Comparison of ENCODE assay signal across 20 cellular contexts in genomic region chr3:112817782-112818181, GRCh38. TPM values are rescaled to one million over a fixed set of nuclear protein-coding genes. Genes with fewer than 3 reads are reported as not detected.
A peak's percentile ranks its signal among the peaks of the same experiment; 100 is the strongest.
DNase-seq lines count a peak whose midpoint lies in the region; ATAC-seq and TF ChIP-seq lines count a peak whose summit lies in the region.
"Had no signal": no experiment of that assay in that cellular context is flagged by ENCODE, and none has a peak within 500 bp of the region (broad histone marks: within the 10 kb centered on the region; RNA-seq: fewer than 3 reads in every experiment).

No MANE protein-coding gene starts in this region.

- no peak for ATAC-seq in natural killer cell treated with Interleukin-12 subunit alpha and Interleukin-12 subunit beta and Interleukin-15 and Interleukin-18, amount 100 ng/mL, for 72 hours
- ATAC-seq in natural killer cell (no peak), activated B cell treated with CpG ODN at 0.5 μM for 24 hours (ENCODE audit: low read depth) (no peak), GM18517 (IDR thresholded peaks at IDR 0.05; ENCODE audit: unreplicated experiment) (no peak), HG03039 (IDR thresholded peaks at IDR 0.05; ENCODE audit: unreplicated experiment) (no peak)
- no peak for ATAC-seq in stimulated activated naive B cell treated with anti-CD40 and anti-IgM and Interleukin-4, amounts not matched to agents 10 μg/mL and 1 μg/mL and 100 μg/mL, for 72 hours (replicated peaks)

- peak overlapping the region; percentile 50 to 71 for H3K27ac Mint-ChIP-seq in natural killer cell treated with Interleukin-12 subunit alpha and Interleukin-12 subunit beta and Interleukin-15 and Interleukin-18, amount 100 ng/mL, for 72 hours
- H3K27ac Mint-ChIP-seq in natural killer cell: no peak overlapping the region
- peak overlapping the region in 2 of 3 donors; percentile 24 to 58 for H3K27ac Mint-ChIP-seq in IgD-negative memory B cell
- H3K27ac Mint-ChIP-seq in activated B cell treated with CpG ODN at 0.5 μM for 24 hours: peak overlapping the region; percentile 57
- H3K27ac Mint-ChIP-seq in stimulated activated naive B cell treated with anti-CD40 and anti-IgM and Interleukin-4, amounts not matched to agents 10 μg/mL and 1 μg/mL and 100 μg/mL, for 72 hours: peak overlapping the region; percentile 52
- H3K27ac Mint-ChIP-seq: H9 had no signal

- H3K27me3 ChIP-seq in esophagus muscularis mucosa: no peaks in the 10 kb centered on the region

- 38% methylated on average over 3 of the region's 3 CpGs for WGBS in esophagus muscularis mucosa

- POLR2A ChIA-PET in activated B cell treated with CpG ODN at 0.5 μM for 24 hours (lab: Charles Lee): no interaction called here

- H3K4me3 Mint-ChIP-seq in natural killer cell treated with Interleukin-12 subunit alpha and Interleukin-12 subunit beta and Interleukin-15 and Interleukin-18, amount 100 ng/mL, for 72 hours: peak overlapping the region; percentile 23
- H3K4me3 Mint-ChIP-seq in natural killer cell (no peak overlapping the region), IgD-negative memory B cell (peak overlapping the region in 2 of 4 donors; percentile 7 to 19), activated B cell treated with CpG ODN at 0.5 μM for 24 hours (no peak overlapping the region)
- H3K4me3 Mint-ChIP-seq in stimulated activated naive B cell treated with anti-CD40 and anti-IgM and Interleukin-4, amounts not matched to agents 10 μg/mL and 1 μg/mL and 100 μg/mL, for 72 hours: no peak overlapping the region
- H3K4me3 Mint-ChIP-seq: H9 had no signal

- no peak overlapping the region for H3K4me3 ChIP-seq in esophagus muscularis mucosa

- intact Hi-C loops in natural killer cell (cut with micrococcal nuclease): no loop called here
- intact Hi-C loops in activated B cell treated with CpG ODN at 0.5 μM for 24 hours (cut with micrococcal nuclease): loop anchor here (1.0 to 2.0 kb wide), 2 partner anchors 21 to 174 kb away; no protein-coding TSS in a partner anchor
- intact Hi-C loops in esophagus muscularis mucosa (cut with DNase I): loop anchor here (5.0 kb wide), 2 partner anchors 80 to 235 kb away; no protein-coding TSS in a partner anchor

- CTCF ChIA-PET in activated B cell treated with CpG ODN at 0.5 μM for 24 hours (lab: Charles Lee): interaction anchor here (1.7 kb wide), 1 partner anchor 161 kb away, joined by 6 read pairs; no protein-coding TSS in a partner anchor

- H3K4me1 ChIP-seq in esophagus muscularis mucosa: peaks cover 0 to 23% (median 16%) of the 10 kb centered on the region in 4 donors

- H3K9me3 Mint-ChIP-seq in natural killer cell treated with Interleukin-12 subunit alpha and Interleukin-12 subunit beta and Interleukin-15 and Interleukin-18, amount 100 ng/mL, for 72 hours: no peaks in the 10 kb centered on the region
- H3K9me3 Mint-ChIP-seq in natural killer cell (no peaks in the 10 kb centered on the region), IgD-negative memory B cell (peaks cover 0 to 6% (median 3%) of the 10 kb centered on the region in 3 donors), activated B cell treated with CpG ODN at 0.5 μM for 24 hours (peaks cover 9% of the 10 kb centered on the region)
- peaks cover 8 to 17% of the 10 kb centered on the region in 2 donors for H3K9me3 Mint-ChIP-seq in stimulated activated naive B cell treated with anti-CD40 and anti-IgM and Interleukin-4, amounts not matched to agents 10 μg/mL and 1 μg/mL and 100 μg/mL, for 72 hours

- peaks cover 12 to 32% of the 10 kb centered on the region in 2 donors for H3K4me1 Mint-ChIP-seq in natural killer cell treated with Interleukin-12 subunit alpha and Interleukin-12 subunit beta and Interleukin-15 and Interleukin-18, amount 100 ng/mL, for 72 hours (ENCODE audit: low read depth in 2 of 2)
- no peaks in the 10 kb centered on the region for H3K4me1 Mint-ChIP-seq in natural killer cell
- peaks cover 27 to 54% (median 48%) of the 10 kb centered on the region in 3 donors for H3K4me1 Mint-ChIP-seq in IgD-negative memory B cell
- H3K4me1 Mint-ChIP-seq in activated B cell treated with CpG ODN at 0.5 μM for 24 hours: peaks cover 55% of the 10 kb centered on the region
- H3K4me1 Mint-ChIP-seq in stimulated activated naive B cell treated with anti-CD40 and anti-IgM and Interleukin-4, amounts not matched to agents 10 μg/mL and 1 μg/mL and 100 μg/mL, for 72 hours: peaks cover 25 to 54% of the 10 kb centered on the region in 2 donors

- no peak for TF ChIP-seq CTCF in natural killer cell (IDR thresholded peaks at IDR 0.05)
- no peak for TF ChIP-seq CTCF in activated B cell treated with CpG ODN at 0.5 μM for 24 hours (IDR thresholded peaks at IDR 0.05)
- no peak for TF ChIP-seq CTCF in esophagus muscularis mucosa (IDR thresholded peaks at IDR 0.05)

- H3K27ac ChIP-seq in esophagus muscularis mucosa (replicated peaks in 1 of 4): no peak overlapping the region
- H3K27ac ChIP-seq: KMS-11 had no signal

- DNase-seq in natural killer cell treated with Interleukin-12 subunit alpha and Interleukin-12 subunit beta and Interleukin-15 and Interleukin-18, amount 100 ng/mL, for 72 hours (ENCODE audit: low spot score): no peak
- DNase-seq in natural killer cell (no peak), activated B cell treated with CpG ODN at 0.5 μM for 24 hours (no peak), esophagus muscularis mucosa (ENCODE audit: extremely low spot score) (no peak)
- no peak for DNase-seq in stimulated activated naive B cell treated with anti-CD40 and anti-IgM and Interleukin-4, amounts not matched to agents 10 μg/mL and 1 μg/mL and 100 μg/mL, for 72 hours
- DNase-seq: C1 segment of cervical spinal cord, DMS79 treated with DMSO at 0.1 percent for 48 hours, H9, NCI-H1048, NCI-H1436, NCI-H2081 treated with DMSO at 0.1 percent for 48 hours, RPMI8226, SHP77 treated with DMSO at 0.1 percent for 48 hours had no signal

- H3K36me3 ChIP-seq in esophagus muscularis mucosa: no peaks in the 10 kb centered on the region

- TF ChIP-seq EP300 in esophagus muscularis mucosa (IDR thresholded peaks at IDR 0.05): no peak

- H3K9me3 ChIP-seq in esophagus muscularis mucosa: no peaks in the 10 kb centered on the region

- no peaks in the 10 kb centered on the region for H3K36me3 Mint-ChIP-seq in natural killer cell treated with Interleukin-12 subunit alpha and Interleukin-12 subunit beta and Interleukin-15 and Interleukin-18, amount 100 ng/mL, for 72 hours
- H3K36me3 Mint-ChIP-seq in natural killer cell (no peaks in the 10 kb centered on the region), IgD-negative memory B cell (peaks cover 7% of the 10 kb centered on the region), activated B cell treated with CpG ODN at 0.5 μM for 24 hours (ENCODE audit: low read depth) (no peaks in the 10 kb centered on the region)
- H3K36me3 Mint-ChIP-seq in stimulated activated naive B cell treated with anti-CD40 and anti-IgM and Interleukin-4, amounts not matched to agents 10 μg/mL and 1 μg/mL and 100 μg/mL, for 72 hours: peaks cover 0 to 7% of the 10 kb centered on the region in 2 donors

- peaks cover 0 to 3% of the 10 kb centered on the region in 2 donors for H3K27me3 Mint-ChIP-seq in natural killer cell treated with Interleukin-12 subunit alpha and Interleukin-12 subunit beta and Interleukin-15 and Interleukin-18, amount 100 ng/mL, for 72 hours
- H3K27me3 Mint-ChIP-seq in natural killer cell (ENCODE audit: low read depth in 2 of 2) (no peaks in the 10 kb centered on the region), IgD-negative memory B cell (no peaks in the 10 kb centered on the region), activated B cell treated with CpG ODN at 0.5 μM for 24 hours (no peaks in the 10 kb centered on the region)
- H3K27me3 Mint-ChIP-seq in stimulated activated naive B cell treated with anti-CD40 and anti-IgM and Interleukin-4, amounts not matched to agents 10 μg/mL and 1 μg/mL and 100 μg/mL, for 72 hours: no peaks in the 10 kb centered on the region

- no peak for TF ChIP-seq POLR2A in esophagus muscularis mucosa (IDR thresholded peaks at IDR 0.05; ENCODE audit: low read depth)

RNA-seq across cellular contexts. Expression of gene CD200R1L, which starts 28.9 kb away (rescaled TPM):
- total RNA-seq in natural killer cell treated with Interleukin-12 subunit alpha and Interleukin-12 subunit beta and Interleukin-15 and Interleukin-18, amount 100 ng/mL, for 72 hours: not detected
- total RNA-seq in natural killer cell (1 to 10 TPM in 1 of 3 donors, not detected in 2; 1.3 TPM), activated B cell treated with CpG ODN at 0.5 μM for 24 hours (not detected in 2 replicates), esophagus muscularis mucosa (not detected)
- polyA plus RNA-seq in IgD-negative memory B cell: not detected
- total RNA-seq: H9; M059J; NCI-H460; T-helper 1 cell treated with Interleukin-12 subunit alpha and Interleukin-12 subunit beta and Interleukin-4 antibody, amounts not matched to agents 30 ng/mL and 1 ng/mL, for 36 hours had no signal

Comparison
In these comparisons a context has a peak if more than half of its experiments do, and no peak if none do; other contexts are left out.
1. H3K27ac Mint-ChIP-seq: peak in natural killer cell treated with Interleukin-12 subunit alpha and Interleukin-12 subunit beta and Interleukin-15 and Interleukin-18, amount 100 ng/mL, for 72 hours (2 of 2), IgD-negative memory B cell (2 of 3), activated B cell treated with CpG ODN at 0.5 μM for 24 hours (single experiment) and stimulated activated naive B cell treated with anti-CD40 and anti-IgM and Interleukin-4, amounts not matched to agents 10 μg/mL and 1 μg/mL and 100 μg/mL, for 72 hours (single experiment); none in natural killer cell (0 of 2).